Comparison of ENCODE assay signal across 9 cellular contexts in genomic region chr6:55012454-55012853, GRCh38.
"Had no signal": no experiment of that assay in that cellular context is flagged by ENCODE, and none has a peak within 500 bp of the region (broad histone marks: within the 10 kb centered on the region; RNA-seq: fewer than 3 reads in every experiment).

No MANE protein-coding gene starts in this region.

- DNase-seq: GM23248, GOT3, H7, HFFc6, KG1 had no signal

- H2AFZ ChIP-seq: GM23248 had no signal

- H3K36me3 ChIP-seq: HAP-1 had no signal

- H3K27me3 Mint-ChIP-seq: IgD-negative memory B cell had no signal

- H3K9me3 ChIP-seq: HAP-1 had no signal

- H3K4me1 Mint-ChIP-seq: IgD-negative memory B cell had no signal

- H3K9ac ChIP-seq: GM23248 had no signal

- H3K27ac ChIP-seq: GM23248, HL-60 had no signal

- H3K4me3 ChIP-seq: GM23248, HAP-1 had no signal

- H3K4me3 Mint-ChIP-seq: HFFc6, IgD-negative memory B cell had no signal

- H3K27ac Mint-ChIP-seq: HFFc6, IgD-negative memory B cell had no signal

- H3K4me1 ChIP-seq: HAP-1 had no signal

- H3K36me3 Mint-ChIP-seq: IgD-negative memory B cell had no signal

- ATAC-seq: HCT116 had no signal
